ENCODE assay signal across 15 cellular contexts in genomic region chr22:30948930-30949342, GRCh38. TPM values are rescaled to one million over a fixed set of nuclear protein-coding genes. Genes with fewer than 3 reads are reported as not detected.
DNase-seq lines count a peak whose midpoint lies in the region; ATAC-seq and TF ChIP-seq lines count a peak whose summit lies in the region.
"Had no signal": no experiment of that assay in that cellular context is flagged by ENCODE, and none has a peak within 500 bp of the region (broad histone marks: within the 10 kb centered on the region; RNA-seq: fewer than 3 reads in every experiment).

No MANE protein-coding gene starts in this region.

- POLR2A ChIA-PET in CD8-positive, alpha-beta T cell (lab: Charles Lee) = interaction anchor here (1.9 kb wide), 1 partner anchor 20 kb away, joined by 9 read pairs; the partner anchor contains the start of genes MORC2 and TUG1

- no peaks in the 10 kb centered on the region for H3K9me3 Mint-ChIP-seq in CD8-positive, alpha-beta T cell
- H3K9me3 Mint-ChIP-seq in HFFc6 = no peaks in the 10 kb centered on the region
- H3K9me3 Mint-ChIP-seq: activated T-cell treated with anti-CD3 and anti-CD28 coated beads, Interleukin-2, amount 50 U/mL, for 72 hours; CD4-positive, CD25-positive, alpha-beta regulatory T cell had no signal

- H3K9me3 ChIP-seq in CD8-positive, alpha-beta T cell (ENCODE audit: low read length) = no peaks in the 10 kb centered on the region
- no peaks in the 10 kb centered on the region for H3K9me3 ChIP-seq in esophagus muscularis mucosa
- H3K9me3 ChIP-seq: lower lobe of right lung had no signal

- DNase-seq in CD8-positive, alpha-beta T cell = no peak
- DNase-seq in HFFc6 (peak; percentile 26), esophagus muscularis mucosa (ENCODE audit: extremely low spot score) (no peak), skeletal muscle cell (ENCODE audit: low read depth) (peak; percentile 1), cerebellar cortex (ENCODE audit: low spot score) (no peak), DMS153 (lab: John Stamatoyannopoulos, UW) (no peak)
- no peak for DNase-seq in effector CD4-positive, alpha-beta T cell
- DNase-seq: activated CD4-positive, alpha-beta T cell treated with anti-CD3 and anti-CD28 coated beads, Interleukin-2, amount 50 U/mL, for 4 hours; activated T-cell treated with anti-CD3 and anti-CD28 coated beads, Interleukin-2, amount 50 U/mL, for 72 hours; anterior cingulate cortex; CD4-positive, CD25-positive, alpha-beta regulatory T cell; Kasumi-1; lower lobe of right lung had no signal

- no peak for TF ChIP-seq EP300 in esophagus muscularis mucosa (IDR thresholded peaks at IDR 0.05)

- ATAC-seq in CD8-positive, alpha-beta T cell = no peak
- ATAC-seq: activated T-cell treated with anti-CD3 and anti-CD28 coated beads, Interleukin-2, amount 50 U/mL, for 72 hours; GM12878; lower lobe of right lung; SK-N-SH treated with all-trans-retinoic acid at 6 μM for 48 hours had no signal

- 44% methylated on average over 3 of the region's 3 CpGs for WGBS in esophagus muscularis mucosa

- H3K27me3 ChIP-seq in CD8-positive, alpha-beta T cell (ENCODE audit: insufficient read depth, low read length) = no peaks in the 10 kb centered on the region
- H3K27me3 ChIP-seq in esophagus muscularis mucosa = no peaks in the 10 kb centered on the region

- peaks cover 51% of the 10 kb centered on the region for H3K4me1 ChIP-seq in CD8-positive, alpha-beta T cell (ENCODE audit: insufficient read depth, low read length)
- peaks cover 21 to 46% (median 33%) of the 10 kb centered on the region in 4 donors for H3K4me1 ChIP-seq in esophagus muscularis mucosa

- H3K4me3 Mint-ChIP-seq in CD8-positive, alpha-beta T cell = no peak overlapping the region
- H3K4me3 Mint-ChIP-seq in HFFc6 = no peak overlapping the region
- H3K4me3 Mint-ChIP-seq: activated T-cell treated with anti-CD3 and anti-CD28 coated beads, Interleukin-2, amount 50 U/mL, for 72 hours; CD4-positive, CD25-positive, alpha-beta regulatory T cell had no signal

- no peaks in the 10 kb centered on the region for H3K27me3 Mint-ChIP-seq in CD8-positive, alpha-beta T cell (ENCODE audit: low read depth)
- no peaks in the 10 kb centered on the region for H3K27me3 Mint-ChIP-seq in HFFc6 (ENCODE audit: insufficient read depth)
- H3K27me3 Mint-ChIP-seq: CD4-positive, CD25-positive, alpha-beta regulatory T cell had no signal

- no peak overlapping the region for H3K27ac ChIP-seq in CD8-positive, alpha-beta T cell (ENCODE audit: low read depth, low read length)
- peak overlapping the region; percentile 69 to 83 (median 78) for H3K27ac ChIP-seq in esophagus muscularis mucosa (replicated peaks in 1 of 4)
- H3K27ac ChIP-seq: lower lobe of right lung had no signal

- no peak overlapping the region for H3K4me3 ChIP-seq in CD8-positive, alpha-beta T cell (ENCODE audit: low read depth, low read length)
- no peak overlapping the region for H3K4me3 ChIP-seq in esophagus muscularis mucosa
- no peak overlapping the region for H3K4me3 ChIP-seq in skeletal muscle cell (ENCODE audit: low read depth, low read length)
- H3K4me3 ChIP-seq: GM12878, lower lobe of right lung had no signal

- peak overlapping the region; percentile 28 for H3K27ac Mint-ChIP-seq in CD8-positive, alpha-beta T cell
- peak overlapping the region; percentile 64 for H3K27ac Mint-ChIP-seq in HFFc6
- H3K27ac Mint-ChIP-seq: activated T-cell treated with anti-CD3 and anti-CD28 coated beads, Interleukin-2, amount 50 U/mL, for 72 hours; CD4-positive, CD25-positive, alpha-beta regulatory T cell had no signal

- CTCF ChIA-PET in CD8-positive, alpha-beta T cell (lab: Charles Lee) = interaction anchor here (0.7 to 2.9 kb wide), 11 partner anchors 9 to 284 kb away, joined by 3 to 15 read pairs (median 3); partner anchors contain the start of gene MORC2

- no peak for TF ChIP-seq CTCF in CD8-positive, alpha-beta T cell (IDR thresholded peaks at IDR 0.05)
- peak; percentile 40; the same call in 1 of the 2 replicates for TF ChIP-seq CTCF in HFFc6 (IDR thresholded peaks at IDR 0.05)
- peak in 1 of 3 experiments; percentile 2 for TF ChIP-seq CTCF in esophagus muscularis mucosa (IDR thresholded peaks at IDR 0.05)

- TF ChIP-seq POLR2A in esophagus muscularis mucosa (IDR thresholded peaks at IDR 0.05; ENCODE audit: low read depth) = no peak

- intact Hi-C loops in CD8-positive, alpha-beta T cell (cut with DNase I, micrococcal nuclease) = loop anchor here (1.0 to 10.0 kb wide), 4 partner anchors 136 to 546 kb away; partner anchors contain the start of gene SFI1 (in 1 of the 2)
- intact Hi-C loops in esophagus muscularis mucosa (cut with DNase I) = no loop called here

- peaks cover 68% of the 10 kb centered on the region for H3K36me3 Mint-ChIP-seq in CD8-positive, alpha-beta T cell
- H3K36me3 Mint-ChIP-seq in HFFc6 (ENCODE audit: low read depth) = peaks cover 23% of the 10 kb centered on the region

- peaks cover 19% of the 10 kb centered on the region for H3K36me3 ChIP-seq in CD8-positive, alpha-beta T cell (ENCODE audit: insufficient read depth, low read length)
- H3K36me3 ChIP-seq in esophagus muscularis mucosa = peaks cover 25 to 82% (median 70%) of the 10 kb centered on the region in 4 donors

- H3K4me1 Mint-ChIP-seq in CD8-positive, alpha-beta T cell (ENCODE audit: low read depth) = peaks cover 63% of the 10 kb centered on the region
- no peaks in the 10 kb centered on the region for H3K4me1 Mint-ChIP-seq in HFFc6 (ENCODE audit: low read depth)

RNA-seq across cellular contexts. Expression of gene MORC2, which starts 19.6 kb away (rescaled TPM):
- 10 to 100 TPM; 20.1 TPM for total RNA-seq in CD8-positive, alpha-beta T cell
- total RNA-seq in HFFc6 (2021; fragmentation: NEBNext Ultra II Directional; extraction: Animal tissue kit (Norgen Biotek cat#: 25700)) = 10 to 100 TPM; 22.0 to 30.5 (median 24.5) TPM
- total RNA-seq in esophagus muscularis mucosa = 10 to 100 TPM; 19.5 to 28.8 (median 23.8) TPM

RNA-seq across cellular contexts. Expression of gene TUG1, which starts 20.1 kb away (rescaled TPM):
- total RNA-seq in CD8-positive, alpha-beta T cell = 10 to 100 TPM; 74.9 to 79.0 TPM
- 10 to 100 TPM; 49.8 to 61.8 (median 56.3) TPM for total RNA-seq in HFFc6 (2021; fragmentation: NEBNext Ultra II Directional; extraction: Animal tissue kit (Norgen Biotek cat#: 25700))
- 10 to 100 TPM; 53.0 to 78.5 (median 64.1) TPM for total RNA-seq in esophagus muscularis mucosa

Comparison
In these comparisons a context has a peak if more than half of its experiments do, and no peak if none do; other contexts are left out.
1. DNase-seq: peak in HFFc6 (single experiment) and skeletal muscle cell (single experiment); none in CD8-positive, alpha-beta T cell (0 of 7), esophagus muscularis mucosa (single experiment), cerebellar cortex (single experiment), DMS153 (single experiment) and effector CD4-positive, alpha-beta T cell (single experiment).